Comparison of ENCODE assay signal across 17 cellular contexts in the genomic region with DNA sequence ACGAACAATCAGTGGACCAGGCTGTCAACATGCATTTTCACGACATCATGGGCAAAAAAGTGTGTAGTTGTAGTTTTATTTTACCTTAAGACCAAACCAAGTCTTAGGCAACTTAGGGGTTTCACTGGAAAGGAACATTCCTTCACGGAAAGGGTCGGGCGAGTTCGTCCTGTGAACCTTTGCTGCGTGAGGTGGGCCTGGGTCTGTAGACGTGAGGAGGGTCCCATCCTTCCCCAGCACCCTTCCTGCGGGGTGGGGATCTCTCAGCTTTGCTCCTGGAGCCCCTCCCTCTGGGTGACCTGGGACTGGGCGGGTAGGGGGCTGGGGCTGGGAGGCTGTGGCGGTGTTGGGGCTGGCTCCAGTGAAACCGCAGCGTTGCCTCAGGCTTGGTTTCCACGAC. TPM values are rescaled to one million over a fixed set of nuclear protein-coding genes. Genes with fewer than 3 reads are reported as not detected.
DNase-seq lines count a peak whose midpoint lies in the region; ATAC-seq and TF ChIP-seq lines count a peak whose summit lies in the region.
"Had no signal": no experiment of that assay in that cellular context is flagged by ENCODE, and none has a peak within 500 bp of the region (broad histone marks: within the 10 kb centered on the region; RNA-seq: fewer than 3 reads in every experiment).

No MANE protein-coding gene starts in this region.

- no peaks in the 10 kb centered on the region for H3K79me1 ChIP-seq in trophoblast cell (ENCODE audit: low read length)

- H3K9ac ChIP-seq in BLaER1 (peak overlapping the region; percentile 63), trophoblast cell (ENCODE audit: low read length) (no peak overlapping the region)

- peaks cover 99% of the 10 kb centered on the region for H4K20me1 ChIP-seq in BLaER1

- no peak overlapping the region for H4K12ac ChIP-seq in trophoblast cell (ENCODE audit: low read depth, low read length)

- H3K23ac ChIP-seq in trophoblast cell (ENCODE audit: low read length), result no peak overlapping the region

- H3K4me1 Mint-ChIP-seq in WTC11 (peaks cover 8% of the 10 kb centered on the region), glutamatergic neuron (ENCODE audit: low read depth, unreplicated experiment) (peaks cover 30% of the 10 kb centered on the region)
- peaks cover 0 to 7% of the 10 kb centered on the region in 2 donors for H3K4me1 Mint-ChIP-seq in natural killer cell treated with Interleukin-12 subunit alpha and Interleukin-12 subunit beta and Interleukin-15 and Interleukin-18, amount 100 ng/mL, for 72 hours (ENCODE audit: low read depth in 2 of 2)

- H3K36me3 Mint-ChIP-seq in WTC11, result peaks cover 47% of the 10 kb centered on the region
- peaks cover 3% of the 10 kb centered on the region for H3K36me3 Mint-ChIP-seq in glutamatergic neuron (ENCODE audit: unreplicated experiment)
- peaks cover 12% of the 10 kb centered on the region for H3K36me3 Mint-ChIP-seq in natural killer cell treated with Interleukin-12 subunit alpha and Interleukin-12 subunit beta and Interleukin-15 and Interleukin-18, amount 100 ng/mL, for 72 hours
- H3K36me3 Mint-ChIP-seq: IgD-negative memory B cell had no signal

- DNase-seq in WTC11 (ENCODE audit: low spot score) (no peak), glutamatergic neuron (no peak), trophoblast cell (no peak), iPS-NIHi7 (ENCODE audit: extremely low spot score) (no peak), KBM-7 (no peak), NCI-H774 (lab: John Stamatoyannopoulos, UW) (no peak)
- no peak for DNase-seq in natural killer cell treated with Interleukin-12 subunit alpha and Interleukin-12 subunit beta and Interleukin-15 and Interleukin-18, amount 100 ng/mL, for 72 hours (ENCODE audit: low spot score)
- DNase-seq: HCEC 1CT, NCI-H1105 treated with DMSO at 0.1 percent for 48 hours, NCI-H1694 treated with DMSO at 0.1 percent for 48 hours, NCI-H226, NCI-H526 treated with DMSO at 0.1 percent for 48 hours, SHP77 treated with DMSO at 0.1 percent for 48 hours had no signal

- no peak overlapping the region for H3K4ac ChIP-seq in trophoblast cell (ENCODE audit: low read depth, low read length)

- H3K79me2 ChIP-seq in trophoblast cell (ENCODE audit: control insufficient read depth, insufficient read depth, low read length, poor library complexity), result no peaks in the 10 kb centered on the region

- H3K27me3 Mint-ChIP-seq in WTC11 (ENCODE audit: low read depth) (no peaks in the 10 kb centered on the region), glutamatergic neuron (ENCODE audit: unreplicated experiment) (peaks cover 7% of the 10 kb centered on the region)
- no peaks in the 10 kb centered on the region for H3K27me3 Mint-ChIP-seq in natural killer cell treated with Interleukin-12 subunit alpha and Interleukin-12 subunit beta and Interleukin-15 and Interleukin-18, amount 100 ng/mL, for 72 hours
- H3K27me3 Mint-ChIP-seq: IgD-negative memory B cell had no signal

- ATAC-seq in WTC11, result no peak
- ATAC-seq in natural killer cell treated with Interleukin-12 subunit alpha and Interleukin-12 subunit beta and Interleukin-15 and Interleukin-18, amount 100 ng/mL, for 72 hours, result no peak

- H3K9me3 Mint-ChIP-seq in WTC11 (no peaks in the 10 kb centered on the region), glutamatergic neuron (ENCODE audit: unreplicated experiment) (peaks cover 5% of the 10 kb centered on the region)
- no peaks in the 10 kb centered on the region for H3K9me3 Mint-ChIP-seq in natural killer cell treated with Interleukin-12 subunit alpha and Interleukin-12 subunit beta and Interleukin-15 and Interleukin-18, amount 100 ng/mL, for 72 hours
- H3K9me3 Mint-ChIP-seq: IgD-negative memory B cell had no signal

- H3K4me2 ChIP-seq in BLaER1, result peak overlapping the region; percentile 94
- peak overlapping the region; percentile 24 for H3K4me2 ChIP-seq in trophoblast cell (ENCODE audit: low read length)

- WGBS in trophoblast cell (ENCODE audit: extremely low coverage, insufficient coverage, insufficient read length), result no CpG with 5 or more reads among the region's 14 CpGs

- H2AK5ac ChIP-seq in trophoblast cell (ENCODE audit: low read length), result no peak overlapping the region

- H3K14ac ChIP-seq in trophoblast cell (ENCODE audit: low read length), result no peak overlapping the region

- no peak overlapping the region for H4K91ac ChIP-seq in trophoblast cell (ENCODE audit: low read depth, low read length)

- no peak overlapping the region for H2BK120ac ChIP-seq in trophoblast cell (ENCODE audit: insufficient read depth, low read length, poor library complexity)

- H3K27ac Mint-ChIP-seq in WTC11 (0 out of 2 replicates have a peak overlapping the region, but pooled peaks have one; percentile 32), glutamatergic neuron (ENCODE audit: unreplicated experiment) (peak overlapping the region; percentile 68)
- H3K27ac Mint-ChIP-seq in natural killer cell treated with Interleukin-12 subunit alpha and Interleukin-12 subunit beta and Interleukin-15 and Interleukin-18, amount 100 ng/mL, for 72 hours, result no peak overlapping the region

- no peak overlapping the region for H3K18ac ChIP-seq in trophoblast cell (ENCODE audit: low read length)

- H2BK12ac ChIP-seq in trophoblast cell (ENCODE audit: low read length), result no peak overlapping the region

- peaks cover 89% of the 10 kb centered on the region for H3K4me1 ChIP-seq in BLaER1
- H3K4me1 ChIP-seq in trophoblast cell (ENCODE audit: control insufficient read depth in 1 of 2, insufficient read depth in 2 of 2, low read length in 2 of 2), result peaks cover 9 to 14% of the 10 kb centered on the region in 2 experiments

- no peaks in the 10 kb centered on the region for H3K9me3 ChIP-seq in BLaER1
- H3K9me3 ChIP-seq in trophoblast cell (ENCODE audit: insufficient read depth, low read depth, low read length), result peaks cover 2% of the 10 kb centered on the region

- no peaks in the 10 kb centered on the region for H3K27me3 ChIP-seq in BLaER1
- no peaks in the 10 kb centered on the region for H3K27me3 ChIP-seq in trophoblast cell (ENCODE audit: insufficient read depth, low read length)

- H3K27ac ChIP-seq in BLaER1, result peak overlapping the region; percentile 47; the same call in 1 of the 2 replicates
- peak overlapping the region; percentile 2 for H3K27ac ChIP-seq in trophoblast cell (ENCODE audit: low read depth, low read length)
- H3K27ac ChIP-seq: C4-2B, HL-60 had no signal

- H2BK5ac ChIP-seq in trophoblast cell (ENCODE audit: low read depth, low read length, poor library complexity), result no peak overlapping the region

- in situ Hi-C loops in KBM-7 (cut with MboI; ENCODE audit: low pct_unique_long_range_greater_than_20kb, low sequenced_read_pairs), result no loop called here

- H3K36me3 ChIP-seq in BLaER1, result peaks cover 78% of the 10 kb centered on the region
- H3K36me3 ChIP-seq in trophoblast cell (ENCODE audit: control insufficient read depth in 1 of 2, insufficient read depth in 2 of 2, low read length in 2 of 2), result peaks cover 82 to 87% of the 10 kb centered on the region in 2 experiments

- no peak overlapping the region for H2AFZ ChIP-seq in trophoblast cell (ENCODE audit: insufficient read depth, low read length, poor library complexity)

- POLR2A ChIA-PET in WTC11 (lab: Charles Lee), result no interaction called here

- H4K8ac ChIP-seq in trophoblast cell (ENCODE audit: low read depth, low read length), result no peak overlapping the region

- H3K4me3 Mint-ChIP-seq in WTC11, result no peak overlapping the region
- H3K4me3 Mint-ChIP-seq in glutamatergic neuron (ENCODE audit: unreplicated experiment), result no peak overlapping the region
- H3K4me3 Mint-ChIP-seq in natural killer cell treated with Interleukin-12 subunit alpha and Interleukin-12 subunit beta and Interleukin-15 and Interleukin-18, amount 100 ng/mL, for 72 hours, result no peak overlapping the region

- TF ChIP-seq CTCF in WTC11 (IDR thresholded peaks at IDR 0.05) (no peak), glutamatergic neuron (IDR thresholded peaks at IDR 0.05; ENCODE audit: partially characterized antibody, unreplicated experiment) (no peak)

- H3K4me3 ChIP-seq in BLaER1 (no peak overlapping the region), trophoblast cell (ENCODE audit: low read depth, low read length) (no peak overlapping the region)

- CTCF ChIA-PET in WTC11 (lab: Charles Lee), result no interaction called here

TF ChIP-seq in WTC11, 78 proteins besides CTCF, POLR2A, EP300 and RAD21:
- TF ChIP-seq, protein P1, sequence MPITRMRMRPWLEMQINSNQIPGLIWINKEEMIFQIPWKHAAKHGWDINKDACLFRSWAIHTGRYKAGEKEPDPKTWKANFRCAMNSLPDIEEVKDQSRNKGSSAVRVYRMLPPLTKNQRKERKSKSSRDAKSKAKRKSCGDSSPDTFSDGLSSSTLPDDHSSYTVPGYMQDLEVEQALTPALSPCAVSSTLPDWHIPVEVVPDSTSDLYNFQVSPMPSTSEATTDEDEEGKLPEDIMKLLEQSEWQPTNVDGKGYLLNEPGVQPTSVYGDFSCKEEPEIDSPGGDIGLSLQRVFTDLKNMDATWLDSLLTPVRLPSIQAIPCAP (CRISPR knock-in tag; IDR thresholded peaks at IDR 0.05), result no peak
TF ChIP-seq in WTC11: peak in this region for 0.

RNA-seq across cellular contexts. Expression of a gene that starts 12.3 kb away (rescaled TPM):
- total RNA-seq in WTC11 (2021) (1,932 to 2,169 TPM (median 2,158 TPM) in 3 replicates), glutamatergic neuron (ENCODE audit: unreplicated experiment) (603 TPM)
- 1,862 and 1,936 TPM in 2 replicates for polyA plus RNA-seq in trophoblast cell (2013)
- 1,000 to 10,000 TPM in 1 of 2 donors, 100 to 1,000 TPM in 1; 757 to 1,081 TPM for total RNA-seq in natural killer cell treated with Interleukin-12 subunit alpha and Interleukin-12 subunit beta and Interleukin-15 and Interleukin-18, amount 100 ng/mL, for 72 hours

RNA-seq across cellular contexts. Expression of a gene that starts 18.5 kb away (rescaled TPM):
- total RNA-seq in WTC11 (2021) (338 to 360 TPM (median 339 TPM) in 3 replicates), glutamatergic neuron (ENCODE audit: unreplicated experiment) (135 TPM)
- polyA plus RNA-seq in trophoblast cell (2013), result 126 and 130 TPM in 2 replicates
- 100 to 1,000 TPM; 233 to 282 TPM for total RNA-seq in natural killer cell treated with Interleukin-12 subunit alpha and Interleukin-12 subunit beta and Interleukin-15 and Interleukin-18, amount 100 ng/mL, for 72 hours

RNA-seq across cellular contexts. Expression of a gene that starts 24.0 kb away (rescaled TPM):
- total RNA-seq in WTC11 (2021), result 1.0 to 1.4 TPM (median 1.1 TPM) in 3 replicates
- 371 TPM for total RNA-seq in glutamatergic neuron (ENCODE audit: unreplicated experiment)
- 0.18 and 0.40 TPM in 2 replicates for polyA plus RNA-seq in trophoblast cell (2013)
- total RNA-seq in natural killer cell treated with Interleukin-12 subunit alpha and Interleukin-12 subunit beta and Interleukin-15 and Interleukin-18, amount 100 ng/mL, for 72 hours, result under 1 TPM; 0.05 to 0.17 TPM

RNA-seq across cellular contexts. Expression of a gene that starts 24.6 kb away (rescaled TPM):
- 27.7 to 33.6 TPM (median 28.9 TPM) in 3 replicates for total RNA-seq in WTC11 (2021)
- total RNA-seq in glutamatergic neuron (ENCODE audit: unreplicated experiment), result 17.9 TPM
- 20.3 and 20.6 TPM in 2 replicates for polyA plus RNA-seq in trophoblast cell (2013)
- total RNA-seq in natural killer cell treated with Interleukin-12 subunit alpha and Interleukin-12 subunit beta and Interleukin-15 and Interleukin-18, amount 100 ng/mL, for 72 hours, result 10 to 100 TPM in 1 of 2 donors, 1 to 10 TPM in 1; 5.2 to 15.6 TPM

RNA-seq across cellular contexts. Expression of a gene that starts 42.2 kb away (rescaled TPM):
- total RNA-seq in WTC11 (2021), result 136 to 149 TPM (median 139 TPM) in 3 replicates
- 123 TPM for total RNA-seq in glutamatergic neuron (ENCODE audit: unreplicated experiment)
- polyA plus RNA-seq in trophoblast cell (2013), result 38.6 and 39.3 TPM in 2 replicates
- 10 to 100 TPM; 89.1 to 89.5 TPM for total RNA-seq in natural killer cell treated with Interleukin-12 subunit alpha and Interleukin-12 subunit beta and Interleukin-15 and Interleukin-18, amount 100 ng/mL, for 72 hours

Comparison
In these comparisons a context has a peak if more than half of its experiments do, and no peak if none do; other contexts are left out.
1. H3K27ac Mint-ChIP-seq: peak in WTC11 (single experiment) and glutamatergic neuron (single experiment); none in natural killer cell treated with Interleukin-12 subunit alpha and Interleukin-12 subunit beta and Interleukin-15 and Interleukin-18, amount 100 ng/mL, for 72 hours (0 of 2).
2. RNA of a gene that starts 24.0 kb away (total RNA-seq): 371 TPM in glutamatergic neuron (single experiment); 1.0 to 1.4 TPM in WTC11 and 0.05 to 0.17 TPM in natural killer cell treated with Interleukin-12 subunit alpha and Interleukin-12 subunit beta and Interleukin-15 and Interleukin-18, amount 100 ng/mL, for 72 hours; every median in the first group is over 100 times any median in the second.